ENCODE assay signal across 20 cellular contexts in genomic region chr10:116826803-116827202, GRCh38. TPM values are rescaled to one million over a fixed set of nuclear protein-coding genes. Genes with fewer than 3 reads are reported as not detected.
A peak's percentile ranks its signal among the peaks of the same experiment; 100 is the strongest.
DNase-seq lines count a peak whose midpoint lies in the region; TF ChIP-seq lines count a peak whose summit lies in the region.
"Had no signal": no experiment of that assay in that cellular context is flagged by ENCODE, and none has a peak within 500 bp of the region (broad histone marks: within the 10 kb centered on the region; RNA-seq: fewer than 3 reads in every experiment).

No MANE protein-coding gene starts in this region.

- no peak overlapping the region for H3K27ac ChIP-seq in prostate gland
- H3K27ac ChIP-seq: parathyroid adenoma, thoracic aorta had no signal

- no peak overlapping the region for H3K4me3 ChIP-seq in prostate gland
- H3K4me3 ChIP-seq: smooth muscle cell, thoracic aorta had no signal

- H3K36me3 ChIP-seq in prostate gland: no peaks in the 10 kb centered on the region
- H3K36me3 ChIP-seq: BE2C, thoracic aorta had no signal

- H3K9me3 ChIP-seq in prostate gland: no peaks in the 10 kb centered on the region
- H3K9me3 ChIP-seq: BE2C, thoracic aorta had no signal

- no peaks in the 10 kb centered on the region for H3K27me3 ChIP-seq in prostate gland (replicated peaks; ENCODE audit: insufficient read depth)

- DNase-seq in ACHN (peak; percentile 93), EH (ENCODE audit: low read depth) (peak; percentile 53), RKO (ENCODE audit: low spot score) (peak; percentile 66), head of caudate nucleus (peak in 29 of 42 donors; percentile 42 to 81 (median 58)), NCI-H1417 treated with DMSO at 0.1 percent for 48 hours (lab: John Stamatoyannopoulos, UW) (no peak), H4 (ENCODE audit: low spot score) (no peak), prostate gland (ENCODE audit: low spot score) (no peak)
- no peak for DNase-seq in activated naive CD4-positive, alpha-beta T cell treated with Interleukin-2 at 50 U/mL for 16 hours
- DNase-seq: activated CD4-positive, alpha-beta T cell treated with anti-CD3 and anti-CD28 coated beads, Interleukin-2, amount 50 U/mL, for 1 hour; activated T-cell treated with anti-CD3 and anti-CD28 coated beads for 4 hours; BE2C; hippocampal formation; left colon; NCI-H1092; NCI-H446 treated with DMSO at 0.1 percent for 48 hours; T-helper 9 cell had no signal

- in situ Hi-C loops in ACHN (cut with HindIII; ENCODE audit: low pct_ligation_motif_present, low pct_unique_long_range_greater_than_20kb, low sequenced_read_pairs): no loop called here

- TF ChIP-seq POLR2A in prostate gland (IDR thresholded peaks at IDR 0.05): no peak

- no peak for TF ChIP-seq CTCF in prostate gland (IDR thresholded peaks at IDR 0.05)

- intact Hi-C loops in head of caudate nucleus (cut with DNase I) (no loop called here), prostate gland (cut with DNase I) (no loop called here)

- H3K4me1 ChIP-seq in prostate gland (replicated peaks): no peaks in the 10 kb centered on the region
- H3K4me1 ChIP-seq: BE2C had no signal

- WGBS in prostate gland: 91% methylated on average over 7 of the region's 7 CpGs

RNA-seq across cellular contexts. Expression of gene ENO4, which starts 22.5 kb away (rescaled TPM):
- total RNA-seq in H4 (2014; rRNA removed; shearing (Covaris generic)): 0.17 and 0.58 TPM in 2 replicates
- under 1 TPM; 0.27 to 0.91 TPM for total RNA-seq in prostate gland
- total RNA-seq: activated naive CD4-positive, alpha-beta T cell treated with anti-CD3 and anti-CD28 coated beads, Interleukin-2, amount 50 U/mL, for 72 hours had no signal

Comparison
In these comparisons a context has a peak if more than half of its experiments do, and no peak if none do; other contexts are left out.
1. DNase-seq: peak in ACHN (single experiment), EH (single experiment), RKO (single experiment) and head of caudate nucleus (29 of 42); none in NCI-H1417 treated with DMSO at 0.1 percent for 48 hours (single experiment), H4 (single experiment), prostate gland (single experiment) and activated naive CD4-positive, alpha-beta T cell treated with Interleukin-2 at 50 U/mL for 16 hours (single experiment).